34 cellular contexts compared by ENCODE assay signal in the genomic region with DNA sequence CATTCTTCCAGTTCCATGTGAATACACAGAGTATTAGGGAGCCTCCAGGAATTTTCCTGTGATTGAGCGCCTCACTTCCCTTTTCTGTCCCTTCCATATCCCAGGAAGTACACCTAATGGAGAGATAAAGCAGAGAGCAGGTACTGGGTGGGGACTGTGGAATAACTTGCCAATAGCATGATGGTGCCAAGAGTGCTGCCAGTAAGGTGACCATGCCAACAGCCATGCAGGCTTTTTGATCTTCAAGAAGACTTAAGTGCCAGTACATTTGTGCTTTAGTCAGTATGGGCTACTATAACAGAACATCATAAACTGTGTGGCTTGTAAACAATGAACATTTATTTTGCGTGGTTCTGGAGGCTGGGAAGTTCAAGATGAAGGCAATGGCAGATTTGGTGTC.
"Had no signal": no experiment of that assay in that cellular context is flagged by ENCODE, and none has a peak within 500 bp of the region (broad histone marks: within the 10 kb centered on the region; RNA-seq: fewer than 3 reads in every experiment).

No MANE protein-coding gene starts in this region.

- H3K9me3 ChIP-seq: MG63 had no signal

- H3K9ac ChIP-seq: KMS-11 had no signal

- DNase-seq: Karpas-422, Kasumi-1, MG63, MM.1S, MV-4-11, NCI-H1048, NCI-H1092, NCI-H1092 treated with DMSO at 0.1 percent for 48 hours, NCI-H1105, NCI-H1105 treated with DMSO at 0.1 percent for 48 hours, NCI-H1417, NCI-H1417 treated with DMSO at 0.1 percent for 48 hours, NCI-H1436, NCI-H1436 treated with DMSO at 0.1 percent for 48 hours, NCI-H146, NCI-H1694, NCI-H1694 treated with DMSO at 0.1 percent for 48 hours, NCI-H187, NCI-H187 treated with DMSO at 0.1 percent for 48 hours, NCI-H1930, NCI-H2029, NCI-H2029 treated with DMSO at 0.1 percent for 48 hours, NCI-H2081, NCI-H2081 treated with DMSO at 0.1 percent for 48 hours, NCI-H2107, NCI-H2171, NCI-H2171 treated with DMSO at 0.1 percent for 48 hours, NCI-H2227 treated with DMSO at 0.1 percent for 48 hours, NCI-H226, NCI-H345, NCI-H446, NCI-H446 treated with DMSO at 0.1 percent for 48 hours, NCI-H510A had no signal

- H3K27ac ChIP-seq: KMS-11 had no signal

- H3K36me3 ChIP-seq: MG63 had no signal

- H3K4me3 ChIP-seq: MG63 had no signal

- H3K4me2 ChIP-seq: KMS-11 had no signal

- H3K27me3 ChIP-seq: MG63 had no signal
